Comparison of ENCODE assay signal across 8 cellular contexts in genomic region chr20:43409041-43409913, GRCh38. TPM values are rescaled to one million over a fixed set of nuclear protein-coding genes. Genes with fewer than 3 reads are reported as not detected.
DNase-seq lines count a peak whose midpoint lies in the region; ATAC-seq and TF ChIP-seq lines count a peak whose summit lies in the region.

No MANE protein-coding gene starts in this region.

- TF ChIP-seq EP300 in neural cell (conservative IDR thresholded peaks at IDR 0.05; ENCODE audit: poor library complexity, severe bottlenecking) (no peak), tibial nerve (IDR thresholded peaks at IDR 0.05) (no peak)

- H3K9me3 ChIP-seq in left ventricle myocardium inferior (replicated peaks) = peaks cover 41% of the 10 kb centered on the region
- H3K9me3 ChIP-seq in right cardiac atrium (ENCODE audit: control insufficient read depth, low read length) = peaks cover 3% of the 10 kb centered on the region
- no peaks in the 10 kb centered on the region for H3K9me3 ChIP-seq in neural cell (ENCODE audit: low read length)
- H3K9me3 ChIP-seq in tibial nerve = peaks cover 0 to 24% (median 2%) of the 10 kb centered on the region in 4 donors

- H3K4me2 ChIP-seq in neural cell (ENCODE audit: low read length) = no peak overlapping the region

- in situ Hi-C loops in T47D (cut with HindIII; ENCODE audit: low pct_unique_long_range_greater_than_20kb, low sequenced_read_pairs) = no loop called here

- TF ChIP-seq CTCF in left ventricle myocardium inferior (IDR thresholded peaks at IDR 0.05; ENCODE audit: borderline replicate concordance) (peak; percentile 49), neural cell (IDR thresholded peaks at IDR 0.05; ENCODE audit: poor library complexity, severe bottlenecking) (peak; percentile 85), tibial nerve (IDR thresholded peaks at IDR 0.05) (peak in 1 of 5 experiments; percentile 8)

- DNase-seq in left ventricle myocardium inferior = no peak
- DNase-seq in right cardiac atrium = no peak
- peak; percentile 0 for DNase-seq in NCI-H1694 treated with DMSO at 0.1 percent for 48 hours (lab: John Stamatoyannopoulos, UW)
- DNase-seq in T47D (ENCODE audit: low read depth in 1 of 2, low spot score in 1 of 2) = peak; percentile 51 to 77
- DNase-seq in tibial nerve (ENCODE audit: low spot score in 2 of 2) = no peak
- no peak for DNase-seq in left ventricle myocardium superior
- DNase-seq in activated T-cell treated with anti-CD3 and anti-CD28 coated beads, Interleukin-2, amount 50 U/mL, for 1 hour = no peak

- TF ChIP-seq RAD21 in neural cell (conservative IDR thresholded peaks at IDR 0.05) = peak; percentile 90

- H3K4me3 ChIP-seq in left ventricle myocardium inferior (no peak overlapping the region), right cardiac atrium (ENCODE audit: low read length) (no peak overlapping the region), neural cell (ENCODE audit: low read length) (no peak overlapping the region), tibial nerve (no peak overlapping the region)

- H3K4me1 ChIP-seq in left ventricle myocardium inferior (no peaks in the 10 kb centered on the region), right cardiac atrium (ENCODE audit: control insufficient read depth, insufficient read depth, low read length) (no peaks in the 10 kb centered on the region), tibial nerve (no peaks in the 10 kb centered on the region)

- 24% methylated on average over 12 of the region's 12 CpGs for WGBS in right cardiac atrium
- WGBS in tibial nerve, 2 donors = 30 to 33% methylated on average over 12 of the region's 12 CpGs

- no peaks in the 10 kb centered on the region for H4K20me1 ChIP-seq in neural cell (ENCODE audit: insufficient read depth)

- no peak for TF ChIP-seq POLR2A in tibial nerve (IDR thresholded peaks at IDR 0.05)

- H3K27ac ChIP-seq in left ventricle myocardium inferior (replicated peaks) (no peak overlapping the region), right cardiac atrium (ENCODE audit: low read length) (no peak overlapping the region), neural cell (ENCODE audit: low read length) (no peak overlapping the region), tibial nerve (no peak overlapping the region)

- no peak overlapping the region for H3K9ac ChIP-seq in neural cell (ENCODE audit: low read length)

- H3K79me2 ChIP-seq in neural cell (replicated peaks; ENCODE audit: insufficient read depth, low read length) = no peaks in the 10 kb centered on the region

- H3F3A ChIP-seq in neural cell (ENCODE audit: insufficient read depth, low read length, poor library complexity, severe bottlenecking) = no peaks in the 10 kb centered on the region

- H3K9me2 ChIP-seq in neural cell (ENCODE audit: insufficient read depth, low read length) = no peaks in the 10 kb centered on the region

- intact Hi-C loops in left ventricle myocardium inferior (cut with micrococcal nuclease) = no loop called here
- intact Hi-C loops in right cardiac atrium (cut with DNase I) = no loop called here
- intact Hi-C loops in left ventricle myocardium superior (cut with micrococcal nuclease) = no loop called here

- H3K27me3 ChIP-seq in left ventricle myocardium inferior (ENCODE audit: low read depth) (peaks cover 73% of the 10 kb centered on the region), right cardiac atrium (ENCODE audit: control insufficient read depth, insufficient read depth) (no peaks in the 10 kb centered on the region), neural cell (ENCODE audit: insufficient read depth, low read depth, low read length) (no peaks in the 10 kb centered on the region), tibial nerve (no peaks in the 10 kb centered on the region)

- no peak for ATAC-seq in right cardiac atrium
- no peak for ATAC-seq in left ventricle myocardium superior

- no peak overlapping the region for H2AFZ ChIP-seq in neural cell (ENCODE audit: low read depth, low read length)

- H3K36me3 ChIP-seq in left ventricle myocardium inferior (no peaks in the 10 kb centered on the region), neural cell (ENCODE audit: insufficient read depth, low read length) (no peaks in the 10 kb centered on the region), tibial nerve (no peaks in the 10 kb centered on the region)

TF ChIP-seq in neural cell, 6 proteins besides CTCF, POLR2A, EP300 and RAD21:
- TF ChIP-seq MXI1 (conservative IDR thresholded peaks at IDR 0.05; ENCODE audit: poor library complexity, severe bottlenecking) = no peak
- no peak for TF ChIP-seq EZH2 (IDR thresholded peaks at IDR 0.05; ENCODE audit: borderline replicate concordance, insufficient read depth, low read length, poor library complexity, severe bottlenecking)
- peak; percentile 87 for TF ChIP-seq SMC3 (conservative IDR thresholded peaks at IDR 0.05; ENCODE audit: poor library complexity)
- TF ChIP-seq POLR2AphosphoS5 (IDR thresholded peaks at IDR 0.05) = no peak

RNA-seq across cellular contexts. Expression of gene SRSF6, which starts 48.4 kb away (rescaled TPM):
- total RNA-seq in left ventricle myocardium inferior (58.7 TPM), right cardiac atrium (10 to 100 TPM; 64.4 to 80.6 (median 73.5) TPM), tibial nerve (100 to 1,000 TPM in 2 of 4 donors, 10 to 100 TPM in 2; 82.8 to 117 (median 103) TPM), left ventricle myocardium superior (56.5 TPM)
- polyA plus RNA-seq in right cardiac atrium (50.8 TPM), neural cell (217 and 225 TPM in 2 replicates)
- polyA minus RNA-seq in neural cell = 84.2 and 96.2 TPM in 2 replicates

Comparison
In these comparisons a context has a peak if more than half of its experiments do, and no peak if none do; other contexts are left out.
1. DNase-seq: peak in NCI-H1694 treated with DMSO at 0.1 percent for 48 hours (single experiment) and T47D (2 of 2); none in left ventricle myocardium inferior (single experiment), right cardiac atrium (0 of 3), tibial nerve (0 of 2), left ventricle myocardium superior (single experiment) and activated T-cell treated with anti-CD3 and anti-CD28 coated beads, Interleukin-2, amount 50 U/mL, for 1 hour (single experiment).